In genomic region chr1:117447661-117448060, GRCh38 we compare ENCODE assay signal across 24 cellular contexts.
DNase-seq lines count a peak whose midpoint lies in the region; ATAC-seq, FAIRE-seq and TF ChIP-seq lines count a peak whose summit lies in the region.
"Had no signal": no experiment of that assay in that cellular context is flagged by ENCODE, and none has a peak within 500 bp of the region (broad histone marks: within the 10 kb centered on the region; RNA-seq: fewer than 3 reads in every experiment).

No MANE protein-coding gene starts in this region.

- no peaks in the 10 kb centered on the region for H3K4me1 Mint-ChIP-seq in astrocyte (ENCODE audit: low read depth, unreplicated experiment)

- H3K79me2 ChIP-seq in astrocyte (ENCODE audit: insufficient read depth, low read length), result no peaks in the 10 kb centered on the region

- no peak overlapping the region for H3K4ac ChIP-seq in mesenchymal stem cell (ENCODE audit: low read depth in 1 of 2, low read length in 2 of 2)

- H3K14ac ChIP-seq in mesenchymal stem cell (ENCODE audit: low read length in 2 of 2), result no peak overlapping the region

- no peak overlapping the region for H2AFZ ChIP-seq in astrocyte (ENCODE audit: low read depth, low read length)
- H2AFZ ChIP-seq in mesenchymal stem cell (ENCODE audit: low read depth, low read length), result no peak overlapping the region

- H3K27me3 ChIP-seq in astrocyte (ENCODE audit: insufficient read depth, low read length) (no peaks in the 10 kb centered on the region), left ventricle myocardium inferior (ENCODE audit: low read depth) (no peaks in the 10 kb centered on the region), mesenchymal stem cell (ENCODE audit: control insufficient read depth in 1 of 2, insufficient read depth in 1 of 2, low read length in 2 of 2) (no peaks in the 10 kb centered on the region)
- H3K27me3 ChIP-seq: SJCRH30 had no signal

- H3K36me3 Mint-ChIP-seq in astrocyte (ENCODE audit: low read depth, unreplicated experiment), result peaks cover 22% of the 10 kb centered on the region

- H3K79me1 ChIP-seq in mesenchymal stem cell (replicated peaks; ENCODE audit: low read length, poor library complexity, severe bottlenecking), result peaks cover 12% of the 10 kb centered on the region

- H3K4me3 Mint-ChIP-seq in astrocyte (ENCODE audit: unreplicated experiment), result no peak overlapping the region

- no peak for FAIRE-seq in astrocyte (lab: Jason Lieb, UNC)

- H4K8ac ChIP-seq in mesenchymal stem cell (ENCODE audit: low read length), result no peak overlapping the region

- no peak overlapping the region for H2BK12ac ChIP-seq in mesenchymal stem cell (ENCODE audit: low read length in 2 of 2)

- no peaks in the 10 kb centered on the region for H3K27me3 Mint-ChIP-seq in astrocyte (ENCODE audit: low read depth, unreplicated experiment)

- no peak overlapping the region for H4K91ac ChIP-seq in mesenchymal stem cell (ENCODE audit: low read length)

- no peaks in the 10 kb centered on the region for H3K9me3 ChIP-seq in astrocyte (ENCODE audit: insufficient read depth, low read depth, low read length)
- peaks cover 10% of the 10 kb centered on the region for H3K9me3 ChIP-seq in left ventricle myocardium inferior (replicated peaks)
- H3K9me3 ChIP-seq in mesenchymal stem cell (ENCODE audit: control insufficient read depth, low read length), result peaks cover 22% of the 10 kb centered on the region

- TF ChIP-seq CTCF in AG10803 (conservative IDR thresholded peaks at IDR 0.05; ENCODE audit: low read length), result no peak
- TF ChIP-seq CTCF in astrocyte (IDR thresholded peaks at IDR 0.05; ENCODE audit: insufficient read depth, low read depth, low read length), result no peak
- no peak for TF ChIP-seq CTCF in fibroblast of pulmonary artery (IDR thresholded peaks at IDR 0.05; ENCODE audit: low read length, missing control alignments)
- no peak for TF ChIP-seq CTCF in left ventricle myocardium inferior (IDR thresholded peaks at IDR 0.05; ENCODE audit: borderline replicate concordance)

- ATAC-seq in HG02852 (IDR thresholded peaks at IDR 0.05; ENCODE audit: unreplicated experiment), result no peak
- ATAC-seq: HCT116, SK-N-SH treated with all-trans-retinoic acid at 6 μM for 48 hours had no signal

- H3K9ac ChIP-seq in astrocyte (ENCODE audit: low read length), result no peak overlapping the region
- H3K9ac ChIP-seq in mesenchymal stem cell (ENCODE audit: low read length), result no peak overlapping the region

- no peak overlapping the region for H3K4me2 ChIP-seq in astrocyte (ENCODE audit: low read length)
- no peak overlapping the region for H3K4me2 ChIP-seq in mesenchymal stem cell (ENCODE audit: low read length, poor library complexity, severe bottlenecking)

- H3K4me3 ChIP-seq in AG10803 (ENCODE audit: low read length) (no peak overlapping the region), astrocyte (ENCODE audit: insufficient read depth, low read depth, low read length) (no peak overlapping the region), fibroblast of pulmonary artery (replicated peaks; ENCODE audit: low read depth, low read length) (no peak overlapping the region), left ventricle myocardium inferior (no peak overlapping the region), mesenchymal stem cell (ENCODE audit: insufficient read depth in 1 of 2, low read depth in 1 of 2, low read length in 2 of 2) (no peak overlapping the region)
- H3K4me3 ChIP-seq: SJCRH30 had no signal

- H3K36me3 ChIP-seq in astrocyte (ENCODE audit: insufficient read depth, low read length) (no peaks in the 10 kb centered on the region), left ventricle myocardium inferior (peaks cover 18% of the 10 kb centered on the region), mesenchymal stem cell (ENCODE audit: control insufficient read depth in 1 of 2, insufficient read depth in 2 of 2, low read depth in 1 of 2, low read length in 2 of 2) (peaks cover 10 to 14% of the 10 kb centered on the region in 2 experiments)

- 96% methylated on average over 2 of the region's 2 CpGs for WGBS in mesenchymal stem cell

- H3K27ac ChIP-seq in astrocyte (ENCODE audit: low read depth, low read length) (no peak overlapping the region), left ventricle myocardium inferior (replicated peaks) (no peak overlapping the region), mesenchymal stem cell (ENCODE audit: low read length, poor library complexity, severe bottlenecking) (no peak overlapping the region)
- H3K27ac ChIP-seq: HL-60, SJCRH30 had no signal

- H4K20me1 ChIP-seq in astrocyte (ENCODE audit: insufficient read depth, low read length), result no peaks in the 10 kb centered on the region

- no peak overlapping the region for H2BK5ac ChIP-seq in mesenchymal stem cell (ENCODE audit: low read depth, low read length, poor library complexity, severe bottlenecking)

- DNase-seq in AG10803 (ENCODE audit: low read depth) (peak; percentile 7), HCEC 1CT (peak; percentile 48), astrocyte (ENCODE audit: low read depth) (peak; percentile 27), fibroblast of pulmonary artery (ENCODE audit: low read depth) (peak; percentile 20), left ventricle myocardium inferior (no peak), mesenchymal stem cell (no peak)
- no peak for DNase-seq in stimulated activated CD4-positive, alpha-beta T cell treated with anti-CD3 and anti-CD28 coated beads, Interleukin-12 subunit alpha, Interleukin-12 subunit beta, amount 100 ng/mL, for 4 hours
- DNase-seq: 8988T, ACHN, Calu3, DND-41, GOT3, MV-4-11, NCI-H1105, NCI-H146, NCI-H1930, NCI-H2107, NCI-H524, NCI-H748 treated with DMSO at 0.1 percent for 48 hours, SJCRH30 had no signal

- no peak overlapping the region for H3K27ac Mint-ChIP-seq in astrocyte (ENCODE audit: unreplicated experiment)

- H2AK5ac ChIP-seq in mesenchymal stem cell (ENCODE audit: low read length, severe bottlenecking), result no peak overlapping the region

- no peak overlapping the region for H3K23ac ChIP-seq in mesenchymal stem cell (ENCODE audit: low read length in 2 of 2)

- no peaks in the 10 kb centered on the region for H3K4me1 ChIP-seq in astrocyte (ENCODE audit: insufficient read depth, low read length)
- H3K4me1 ChIP-seq in left ventricle myocardium inferior, result no peaks in the 10 kb centered on the region
- no peaks in the 10 kb centered on the region for H3K4me1 ChIP-seq in mesenchymal stem cell (ENCODE audit: control insufficient read depth, insufficient read depth, low read depth, low read length)
- H3K4me1 ChIP-seq: SJCRH30 had no signal

- intact Hi-C loops in left ventricle myocardium inferior (cut with micrococcal nuclease), result no loop called here

- H3K18ac ChIP-seq in mesenchymal stem cell (ENCODE audit: low read depth in 1 of 2, low read length in 2 of 2), result no peak overlapping the region

- peaks cover 11% of the 10 kb centered on the region for H3K9me3 Mint-ChIP-seq in astrocyte (ENCODE audit: unreplicated experiment)

- H2BK120ac ChIP-seq in mesenchymal stem cell (ENCODE audit: low read depth, low read length), result no peak overlapping the region

- H2BK15ac ChIP-seq in mesenchymal stem cell (ENCODE audit: low read depth, poor library complexity, severe bottlenecking), result no peak overlapping the region

Comparison
In these comparisons a context has a peak if more than half of its experiments do, and no peak if none do; other contexts are left out.
1. DNase-seq: peak in AG10803 (single experiment), HCEC 1CT (single experiment), astrocyte (single experiment) and fibroblast of pulmonary artery (single experiment); none in stimulated activated CD4-positive, alpha-beta T cell treated with anti-CD3 and anti-CD28 coated beads, Interleukin-12 subunit alpha, Interleukin-12 subunit beta, amount 100 ng/mL, for 4 hours (single experiment), left ventricle myocardium inferior (single experiment) and mesenchymal stem cell (single experiment).